In the genomic region with DNA sequence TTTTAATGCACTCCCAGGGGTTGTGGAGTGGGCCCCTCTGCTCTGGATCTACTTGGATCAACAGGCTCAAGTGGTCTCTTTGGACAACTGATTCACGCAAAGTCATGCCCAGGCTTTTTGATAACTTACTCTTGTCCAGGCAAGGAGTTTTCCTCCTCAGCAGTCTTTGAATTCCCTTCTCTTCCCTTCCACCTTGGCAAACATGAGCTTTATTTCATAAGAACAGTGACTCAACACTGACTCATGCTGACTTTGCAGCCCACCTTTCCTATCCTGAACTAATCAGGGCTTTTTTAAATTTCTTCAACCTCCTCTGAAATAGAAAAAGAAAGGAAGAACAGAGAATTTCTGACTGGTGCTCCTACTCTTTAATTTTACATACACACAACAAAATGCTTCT, we compare ENCODE assay signal across 14 cellular contexts.
A peak's percentile ranks its signal among the peaks of the same experiment; 100 is the strongest.
DNase-seq lines count a peak whose midpoint lies in the region; ATAC-seq, FAIRE-seq and TF ChIP-seq lines count a peak whose summit lies in the region.
"Had no signal": no experiment of that assay in that cellular context is flagged by ENCODE, and none has a peak within 500 bp of the region (broad histone marks: within the 10 kb centered on the region; RNA-seq: fewer than 3 reads in every experiment).

No MANE protein-coding gene starts in this region.

- H3K36me3 ChIP-seq in BJ (ENCODE audit: control insufficient read depth, insufficient read depth, low read length): no peaks in the 10 kb centered on the region
- H3K36me3 ChIP-seq in endothelial cell of umbilical vein (ENCODE audit: control insufficient read depth in 2 of 2, extremely low read depth in 1 of 2, insufficient read depth in 2 of 2, low read length in 2 of 2): no peaks in the 10 kb centered on the region
- H3K36me3 ChIP-seq: upper lobe of right lung had no signal

- intact Hi-C loops in endothelial cell of umbilical vein (cut with micrococcal nuclease): loop anchor here (1.0 to 10.0 kb wide), 2 partner anchors 236 to 294 kb away; no protein-coding TSS in a partner anchor

- peaks cover 11% of the 10 kb centered on the region for H3K27me3 Mint-ChIP-seq in nephron (ENCODE audit: low read depth)

- peak; percentile 54 for DNase-seq in BJ (ENCODE audit: low read depth)
- peak; percentile 82 for DNase-seq in NCI-H226
- DNase-seq in endothelial cell of umbilical vein (ENCODE audit: low read depth, low spot score): peak; percentile 84
- DNase-seq in activated gamma-delta T cell (lab: John Stamatoyannopoulos, UW): no peak
- DNase-seq in NCI-H2196 treated with DMSO at 0.1 percent for 48 hours (lab: John Stamatoyannopoulos, UW; ENCODE audit: unreplicated experiment): no peak
- DNase-seq: activated effector memory CD4-positive, alpha-beta T cell treated with anti-CD3 and anti-CD28 coated beads, Interleukin-2, amount 50 U/mL, for 16 hours; CD4-positive, alpha-beta memory T cell; effector memory CD8-positive, alpha-beta T cell; upper lobe of right lung had no signal

- H3K9me1 ChIP-seq in endothelial cell of umbilical vein (replicated peaks; ENCODE audit: control insufficient read depth, extremely low read depth, insufficient read depth, low read length): no peaks in the 10 kb centered on the region

- peaks cover 4% of the 10 kb centered on the region for H3K9me3 Mint-ChIP-seq in nephron
- H3K9me3 Mint-ChIP-seq: effector memory CD8-positive, alpha-beta T cell had no signal

- peak overlapping the region; percentile 68 for H3K27ac ChIP-seq in endothelial cell of umbilical vein (ENCODE audit: insufficient read depth, low read depth, low read length)
- H3K27ac ChIP-seq: upper lobe of right lung had no signal

- POLR2A ChIA-PET in BJ (lab: Charles Lee): interaction anchor here (1.0 kb wide), 1 partner anchor 28 kb away, joined by 4 read pairs; no protein-coding TSS in a partner anchor
- POLR2A ChIA-PET in endothelial cell of umbilical vein (lab: Charles Lee): interaction anchor here (1.2 kb wide), 1 partner anchor 17 kb away, joined by 3 read pairs; no protein-coding TSS in a partner anchor

- CTCF ChIA-PET in BJ (lab: Yijun Ruan, JAX) (interaction anchor here (1.0 kb wide), 1 partner anchor 28 kb away, joined by 3 read pairs; no protein-coding TSS in a partner anchor), endothelial cell of umbilical vein (lab: Charles Lee) (interaction anchor here (0.9 to 2.2 kb wide), 9 partner anchors 8 to 168 kb away, joined by 3 to 14 read pairs (median 5); no protein-coding TSS in a partner anchor)

- peaks cover 4% of the 10 kb centered on the region for H3K36me3 Mint-ChIP-seq in nephron (ENCODE audit: low read depth)
- H3K36me3 Mint-ChIP-seq: CD4-positive, alpha-beta memory T cell had no signal

- H2AFZ ChIP-seq in endothelial cell of umbilical vein (ENCODE audit: low read depth, low read length): peak overlapping the region; percentile 1

- no peak overlapping the region for H3K4me3 Mint-ChIP-seq in nephron
- H3K4me3 Mint-ChIP-seq: CD4-positive, alpha-beta memory T cell; effector memory CD8-positive, alpha-beta T cell had no signal

- no peak for TF ChIP-seq POLR2A in endothelial cell of umbilical vein (IDR thresholded peaks at IDR 0.05; ENCODE audit: low read depth, low read length)

- H4K20me1 ChIP-seq in endothelial cell of umbilical vein (replicated peaks; ENCODE audit: control insufficient read depth, extremely low read depth, insufficient read depth, low read length): no peaks in the 10 kb centered on the region

- H3K27me3 ChIP-seq in BJ (ENCODE audit: control insufficient read depth, insufficient read depth, low read length): no peaks in the 10 kb centered on the region
- no peaks in the 10 kb centered on the region for H3K27me3 ChIP-seq in endothelial cell of umbilical vein (ENCODE audit: control insufficient read depth in 2 of 2, insufficient read depth in 2 of 2, low read length in 2 of 2)
- H3K27me3 ChIP-seq: upper lobe of right lung had no signal

- H3K9ac ChIP-seq in endothelial cell of umbilical vein (replicated peaks; ENCODE audit: extremely low read depth, insufficient read depth, low read length): no peak overlapping the region

- H3K27ac Mint-ChIP-seq in nephron: peak overlapping the region; percentile 39 to 50 (median 41)
- H3K27ac Mint-ChIP-seq: CD4-positive, alpha-beta memory T cell; effector memory CD8-positive, alpha-beta T cell had no signal

- no peaks in the 10 kb centered on the region for H3K79me2 ChIP-seq in endothelial cell of umbilical vein (ENCODE audit: control insufficient read depth, insufficient read depth, low read length)

- H3K4me1 Mint-ChIP-seq in nephron: peaks cover 34% of the 10 kb centered on the region
- H3K4me1 Mint-ChIP-seq: CD4-positive, alpha-beta memory T cell had no signal

- H3K9me3 ChIP-seq in endothelial cell of umbilical vein (replicated peaks; ENCODE audit: control insufficient read depth, insufficient read depth, low read length): no peaks in the 10 kb centered on the region
- H3K9me3 ChIP-seq: upper lobe of right lung had no signal

- H3K4me2 ChIP-seq in endothelial cell of umbilical vein (ENCODE audit: insufficient read depth, low read length): peak overlapping the region; percentile 58

- peaks cover 46% of the 10 kb centered on the region for H3K4me1 ChIP-seq in endothelial cell of umbilical vein (ENCODE audit: control insufficient read depth, extremely low read depth, insufficient read depth, low read length)
- H3K4me1 ChIP-seq: upper lobe of right lung had no signal

- TF ChIP-seq CTCF in BJ (IDR thresholded peaks at IDR 0.05; ENCODE audit: insufficient read depth, low read depth, low read length): no peak
- TF ChIP-seq CTCF in endothelial cell of umbilical vein (IDR thresholded peaks at IDR 0.05; ENCODE audit: extremely low read depth in 1 of 2, insufficient read depth in 1 of 2, low read depth in 1 of 2, low read length in 2 of 2): no peak
- no peak for TF ChIP-seq CTCF in nephron (IDR thresholded peaks at IDR 0.05; ENCODE audit: unreplicated experiment in 3 of 3)

- dilution Hi-C loops in endothelial cell of umbilical vein (cut with MboI; ENCODE audit: extremely low pct_ligation_motif_present, low sequenced_read_pairs): no loop called here

- H3K4me3 ChIP-seq in BJ (ENCODE audit: low read depth, low read length) (no peak overlapping the region), endothelial cell of umbilical vein (replicated peaks in 1 of 3; ENCODE audit: insufficient read depth in 1 of 3, low read depth in 1 of 3, low read length in 3 of 3) (no peak overlapping the region)
- H3K4me3 ChIP-seq: GM12878, upper lobe of right lung had no signal

- ATAC-seq in HG03159 (IDR thresholded peaks at IDR 0.05; ENCODE audit: unreplicated experiment) (no peak), HG02981 (IDR thresholded peaks at IDR 0.05; ENCODE audit: unreplicated experiment) (no peak)
- ATAC-seq: effector memory CD8-positive, alpha-beta T cell; GM12878; upper lobe of right lung had no signal

- peak; percentile 89 for FAIRE-seq in endothelial cell of umbilical vein (lab: Jason Lieb, UNC)
- FAIRE-seq: GM12878, RCC 7860 had no signal

- no TSS peak for BruUV-seq in endothelial cell of umbilical vein (replicated peaks; lab: Mats Ljungman, UMichigan)

TF ChIP-seq in endothelial cell of umbilical vein, 7 proteins besides CTCF, POLR2A, EP300 and RAD21:
- no peak for TF ChIP-seq MYC (IDR thresholded peaks at IDR 0.05; ENCODE audit: low read depth, low read length)
- TF ChIP-seq FOS (IDR thresholded peaks at IDR 0.05; ENCODE audit: borderline replicate concordance, insufficient read depth, low read length): peak; percentile 97
- TF ChIP-seq, protein P1, sequence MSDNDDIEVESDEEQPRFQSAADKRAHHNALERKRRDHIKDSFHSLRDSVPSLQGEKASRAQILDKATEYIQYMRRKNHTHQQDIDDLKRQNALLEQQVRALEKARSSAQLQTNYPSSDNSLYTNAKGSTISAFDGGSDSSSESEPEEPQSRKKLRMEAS (IDR thresholded peaks at IDR 0.05; ENCODE audit: insufficient read depth, insufficient read length): no peak
- TF ChIP-seq POLR2AphosphoS5 (IDR thresholded peaks at IDR 0.05; ENCODE audit: insufficient read depth, low read depth, low read length): no peak
- no peak for TF ChIP-seq EZH2 (IDR thresholded peaks at IDR 0.05; ENCODE audit: borderline replicate concordance, low read depth, low read length, severe bottlenecking)
- peak; percentile 43 for TF ChIP-seq GATA2 (IDR thresholded peaks at IDR 0.05; ENCODE audit: insufficient read depth, insufficient read length, low read depth, low read length)
- TF ChIP-seq JUN (IDR thresholded peaks at IDR 0.05; ENCODE audit: borderline replicate concordance, insufficient read depth, insufficient read length, low read depth): peak; percentile 86

Comparison
In these comparisons a context has a peak if more than half of its experiments do, and no peak if none do; other contexts are left out.
1. DNase-seq: peak in BJ (single experiment), NCI-H226 (single experiment) and endothelial cell of umbilical vein (single experiment); none in activated gamma-delta T cell (single experiment) and NCI-H2196 treated with DMSO at 0.1 percent for 48 hours (single experiment).